Comparison of ENCODE assay signal across 21 cellular contexts in genomic region chr18:75073654-75074053, GRCh38.
A peak's percentile ranks its signal among the peaks of the same experiment; 100 is the strongest.
DNase-seq lines count a peak whose midpoint lies in the region; ATAC-seq lines count a peak whose summit lies in the region.
"Had no signal": no experiment of that assay in that cellular context is flagged by ENCODE, and none has a peak within 500 bp of the region (broad histone marks: within the 10 kb centered on the region; RNA-seq: fewer than 3 reads in every experiment).

No MANE protein-coding gene starts in this region.

- H2AFZ ChIP-seq in GM23248, result no peak overlapping the region

- no peak overlapping the region for H3K4me3 Mint-ChIP-seq in activated T-cell treated with anti-CD3 and anti-CD28 coated beads, Interleukin-2, amount 50 U/mL, for 24 hours
- no peak overlapping the region for H3K4me3 Mint-ChIP-seq in activated T-cell treated with anti-CD3 and anti-CD28 coated beads, Interleukin-2, amount 50 U/mL, for 4 hours
- H3K4me3 Mint-ChIP-seq in stimulated activated effector memory CD8-positive, alpha-beta T cell treated with anti-CD3 and anti-CD28 coated beads, Interleukin-12 subunit alpha, Interleukin-12 subunit beta, amount 100 ng/mL, for 72 hours, result no peak overlapping the region

- no peaks in the 10 kb centered on the region for H3K79me2 ChIP-seq in GM23248 (ENCODE audit: insufficient read depth)

- no peaks in the 10 kb centered on the region for H3K9me2 ChIP-seq in GM23248 (ENCODE audit: insufficient read depth)

- in situ Hi-C loops in GM23248 (cut with MboI), result no loop called here

- H3K27me3 ChIP-seq in GM23248 (replicated peaks; ENCODE audit: insufficient read depth), result no peaks in the 10 kb centered on the region

- peaks cover 36% of the 10 kb centered on the region for H3K4me1 Mint-ChIP-seq in activated T-cell treated with anti-CD3 and anti-CD28 coated beads, Interleukin-2, amount 50 U/mL, for 24 hours (ENCODE audit: low read depth)
- H3K4me1 Mint-ChIP-seq in activated T-cell treated with anti-CD3 and anti-CD28 coated beads, Interleukin-2, amount 50 U/mL, for 4 hours (ENCODE audit: low read depth), result peaks cover 35% of the 10 kb centered on the region
- H3K4me1 Mint-ChIP-seq in stimulated activated effector memory CD8-positive, alpha-beta T cell treated with anti-CD3 and anti-CD28 coated beads, Interleukin-12 subunit alpha, Interleukin-12 subunit beta, amount 100 ng/mL, for 72 hours, result peaks cover 26% of the 10 kb centered on the region

- no peaks in the 10 kb centered on the region for H3K36me3 ChIP-seq in GM23248 (ENCODE audit: low read depth)
- H3K36me3 ChIP-seq: HAP-1 had no signal

- ATAC-seq in activated T-cell treated with anti-CD3 and anti-CD28 coated beads, Interleukin-2, amount 50 U/mL, for 4 hours, result no peak
- ATAC-seq in stimulated activated effector memory CD8-positive, alpha-beta T cell treated with anti-CD3 and anti-CD28 coated beads, Interleukin-12 subunit alpha, Interleukin-12 subunit beta, amount 100 ng/mL, for 72 hours, result no peak
- no peak for ATAC-seq in HG02763 (IDR thresholded peaks at IDR 0.05; ENCODE audit: unreplicated experiment)
- ATAC-seq: K562 had no signal

- H3F3A ChIP-seq in GM23248 (ENCODE audit: insufficient read depth), result no peaks in the 10 kb centered on the region

- peaks cover 29% of the 10 kb centered on the region for H3K9me3 Mint-ChIP-seq in activated T-cell treated with anti-CD3 and anti-CD28 coated beads, Interleukin-2, amount 50 U/mL, for 24 hours
- peaks cover 15% of the 10 kb centered on the region for H3K9me3 Mint-ChIP-seq in activated T-cell treated with anti-CD3 and anti-CD28 coated beads, Interleukin-2, amount 50 U/mL, for 4 hours
- H3K9me3 Mint-ChIP-seq in stimulated activated effector memory CD8-positive, alpha-beta T cell treated with anti-CD3 and anti-CD28 coated beads, Interleukin-12 subunit alpha, Interleukin-12 subunit beta, amount 100 ng/mL, for 72 hours, result peaks cover 17% of the 10 kb centered on the region

- H3K27ac Mint-ChIP-seq in activated T-cell treated with anti-CD3 and anti-CD28 coated beads, Interleukin-2, amount 50 U/mL, for 24 hours, result peak overlapping the region; percentile 63
- H3K27ac Mint-ChIP-seq in stimulated activated effector memory CD8-positive, alpha-beta T cell treated with anti-CD3 and anti-CD28 coated beads, Interleukin-12 subunit alpha, Interleukin-12 subunit beta, amount 100 ng/mL, for 72 hours, result peak overlapping the region; percentile 43

- H3K4me2 ChIP-seq in GM23248 (ENCODE audit: unreplicated experiment), result no peak overlapping the region

- no peak overlapping the region for H3K27ac ChIP-seq in GM23248

- peaks cover 9% of the 10 kb centered on the region for H3K4me1 ChIP-seq in GM23248 (ENCODE audit: insufficient read depth)
- H3K4me1 ChIP-seq: Caco-2, HAP-1 had no signal

- no peaks in the 10 kb centered on the region for H3K9me3 ChIP-seq in GM23248 (ENCODE audit: low read depth)
- H3K9me3 ChIP-seq: Caco-2, HAP-1 had no signal

- WGBS in GM23248 (ENCODE audit: low coverage in 1 of 2, low lambda C conversion rate in 2 of 2, missing lambda C conversion rate in 2 of 2), 2 experiments, result 75 to 80% methylated on average over 9 of the region's 9 CpGs

- H4K20me1 ChIP-seq in GM23248 (ENCODE audit: insufficient read depth), result no peaks in the 10 kb centered on the region

- DNase-seq in activated T-cell treated with anti-CD3 and anti-CD28 coated beads, Interleukin-2, amount 50 U/mL, for 24 hours, result no peak
- no peak for DNase-seq in activated T-cell treated with anti-CD3 and anti-CD28 coated beads, Interleukin-2, amount 50 U/mL, for 4 hours
- peak; percentile 15 for DNase-seq in D341Med (ENCODE audit: low spot score)
- DNase-seq in islet precursor cell, result peak; percentile 40
- DNase-seq in stimulated activated effector memory CD8-positive, alpha-beta T cell treated with anti-CD3 and anti-CD28 coated beads, Interleukin-12 subunit alpha, Interleukin-12 subunit beta, amount 100 ng/mL, for 72 hours (ENCODE audit: low spot score in 2 of 2), result no peak
- no peak for DNase-seq in GM23248
- no peak for DNase-seq in RPMI8226
- DNase-seq: 8988T, Caco-2, DMS153, GDM1, NCI-H1105, NCI-H1694 treated with DMSO at 0.1 percent for 48 hours, NCI-H2107, NCI-H2227 treated with DMSO at 0.1 percent for 48 hours, NCI-H510A treated with DMSO at 0.1 percent for 48 hours, NCI-H774, SHP77 had no signal

- H3K9ac ChIP-seq in GM23248, result no peak overlapping the region

- no peaks in the 10 kb centered on the region for H3K27me3 Mint-ChIP-seq in activated T-cell treated with anti-CD3 and anti-CD28 coated beads, Interleukin-2, amount 50 U/mL, for 24 hours
- no peaks in the 10 kb centered on the region for H3K27me3 Mint-ChIP-seq in activated T-cell treated with anti-CD3 and anti-CD28 coated beads, Interleukin-2, amount 50 U/mL, for 4 hours (ENCODE audit: low read depth)

- H3K4me3 ChIP-seq in GM23248, result no peak overlapping the region
- H3K4me3 ChIP-seq: HAP-1, K562 had no signal

- peaks cover 9% of the 10 kb centered on the region for H3K36me3 Mint-ChIP-seq in activated T-cell treated with anti-CD3 and anti-CD28 coated beads, Interleukin-2, amount 50 U/mL, for 24 hours (ENCODE audit: low read depth)
- peaks cover 16% of the 10 kb centered on the region for H3K36me3 Mint-ChIP-seq in activated T-cell treated with anti-CD3 and anti-CD28 coated beads, Interleukin-2, amount 50 U/mL, for 4 hours (ENCODE audit: insufficient read depth)
- no peaks in the 10 kb centered on the region for H3K36me3 Mint-ChIP-seq in stimulated activated effector memory CD8-positive, alpha-beta T cell treated with anti-CD3 and anti-CD28 coated beads, Interleukin-12 subunit alpha, Interleukin-12 subunit beta, amount 100 ng/mL, for 72 hours

Comparison
In these comparisons a context has a peak if more than half of its experiments do, and no peak if none do; other contexts are left out.
1. DNase-seq: peak in D341Med (single experiment) and islet precursor cell (single experiment); none in activated T-cell treated with anti-CD3 and anti-CD28 coated beads, Interleukin-2, amount 50 U/mL, for 24 hours (single experiment), activated T-cell treated with anti-CD3 and anti-CD28 coated beads, Interleukin-2, amount 50 U/mL, for 4 hours (single experiment), stimulated activated effector memory CD8-positive, alpha-beta T cell treated with anti-CD3 and anti-CD28 coated beads, Interleukin-12 subunit alpha, Interleukin-12 subunit beta, amount 100 ng/mL, for 72 hours (0 of 2), GM23248 (single experiment) and RPMI8226 (single experiment).